ENCODE assay signal across 13 cellular contexts in the genomic region with DNA sequence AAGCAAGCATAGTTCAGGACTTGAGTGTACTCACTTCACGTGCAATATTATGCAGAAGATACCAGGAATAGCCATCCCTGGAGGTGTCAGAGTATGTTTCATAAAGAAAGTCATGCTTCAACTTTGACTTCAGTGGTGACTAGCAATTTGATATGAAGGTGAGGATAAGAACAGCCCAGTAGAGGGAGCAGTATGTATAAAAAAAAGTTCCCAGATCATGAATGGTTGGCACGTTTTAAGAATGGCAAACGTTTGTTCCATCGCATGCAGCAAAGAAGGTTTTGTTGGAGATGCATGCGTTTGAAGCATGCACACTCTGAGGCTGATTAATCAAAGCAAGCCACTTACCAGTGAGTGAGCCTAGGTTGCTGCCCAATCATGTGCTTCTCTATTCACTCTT. TPM values are rescaled to one million over a fixed set of nuclear protein-coding genes. Genes with fewer than 3 reads are reported as not detected.
DNase-seq lines count a peak whose midpoint lies in the region; ATAC-seq, FAIRE-seq and TF ChIP-seq lines count a peak whose summit lies in the region.
"Had no signal": no experiment of that assay in that cellular context is flagged by ENCODE, and none has a peak within 500 bp of the region (broad histone marks: within the 10 kb centered on the region; RNA-seq: fewer than 3 reads in every experiment).

No MANE protein-coding gene starts in this region.

- no peaks in the 10 kb centered on the region for H3K4me1 ChIP-seq in Panc1 (ENCODE audit: control insufficient read depth, insufficient read depth, low read length)

- no TSS peak for BruUV-seq in Panc1 (replicated peaks; lab: Mats Ljungman, UMichigan)

- ATAC-seq in Panc1 (peak; percentile 34; the same call in 1 of the 2 replicates), omental fat pad (ENCODE audit: low FRiP score) (no peak), GM21528 (IDR thresholded peaks at IDR 0.05; ENCODE audit: low FRiP score, unreplicated experiment) (no peak)
- ATAC-seq: stimulated activated effector memory CD8-positive, alpha-beta T cell treated with anti-CD3 and anti-CD28 coated beads, Interleukin-12 subunit alpha, Interleukin-12 subunit beta, amount 100 ng/mL, for 72 hours had no signal

- H3K27ac ChIP-seq in Panc1 (ENCODE audit: low read length), result no peak overlapping the region

- in situ Hi-C loops in Panc1 (cut with HindIII; ENCODE audit: low pct_unique_long_range_greater_than_20kb, low sequenced_read_pairs), result no loop called here

- peak; percentile 11 for FAIRE-seq in H54 (lab: Jason Lieb, UNC)

- intact Hi-C loops in Panc1 (cut with micrococcal nuclease; ENCODE audit: unreplicated experiment), result loop anchor here (5.0 kb wide), 1 partner anchor 1523 kb away; no protein-coding TSS in a partner anchor

- DNase-seq in AG09309 (ENCODE audit: low read depth) (no peak), H54 (ENCODE audit: insufficient read length, low spot score) (no peak), Panc1 (ENCODE audit: low read depth, low spot score) (no peak), iris pigment epithelial cell (ENCODE audit: low read depth) (peak; percentile 1), HuH-7 (ENCODE audit: low spot score) (no peak), omental fat pad (ENCODE audit: low spot score) (no peak), epidermal melanocyte (ENCODE audit: insufficient read length, low spot score) (no peak)
- DNase-seq: Calu3; central memory CD4-positive, alpha-beta T cell had no signal

- TF ChIP-seq CTCF in AG09309 (IDR thresholded peaks at IDR 0.05; ENCODE audit: control insufficient read depth, insufficient read depth, low read depth, low read length, missing control alignments), result peak; percentile 9
- peak; percentile 48 for TF ChIP-seq CTCF in Panc1 (IDR thresholded peaks at IDR 0.05)
- no peak for TF ChIP-seq CTCF in omental fat pad (IDR thresholded peaks at IDR 0.05)

- H3K4me3 ChIP-seq in AG09309 (ENCODE audit: control insufficient read depth, low read depth, low read length), result no peak overlapping the region
- no peak overlapping the region for H3K4me3 ChIP-seq in Panc1 (ENCODE audit: low read depth in 2 of 2, low read length in 2 of 2)

- no peak for TF ChIP-seq POLR2A in H54 (IDR thresholded peaks at IDR 0.05; ENCODE audit: low read depth, low read length)

- no peaks in the 10 kb centered on the region for H3K27me3 ChIP-seq in Panc1 (ENCODE audit: control insufficient read depth, insufficient read depth, low read length)

- CTCF ChIA-PET in Panc1 (lab: Charles Lee), result interaction anchor here (0.6 kb wide), 1 partner anchor 138 kb away, joined by 5 read pairs; no protein-coding TSS in a partner anchor

- H3K9me3 ChIP-seq in Panc1 (ENCODE audit: control insufficient read depth, insufficient read depth, low read depth, low read length), result no peaks in the 10 kb centered on the region

- POLR2A ChIA-PET in Panc1 (lab: Charles Lee), result no interaction called here

- no peaks in the 10 kb centered on the region for H3K36me3 ChIP-seq in Panc1 (ENCODE audit: control insufficient read depth, insufficient read depth, low read length)

RNA-seq across cellular contexts. Expression of gene SLITRK4, which starts 33.5 kb away (rescaled TPM):
- total RNA-seq in Panc1 (2021; ENCODE audit: unreplicated experiment), result not detected
- not detected for polyA plus RNA-seq in Panc1 (2012; ENCODE audit: insufficient read length)
- 1 to 10 TPM; 2.8 to 6.0 (median 4.3) TPM for total RNA-seq in omental fat pad
- total RNA-seq: Calu3; T-helper 1 cell treated with Interleukin-12 subunit alpha and Interleukin-12 subunit beta and Interleukin-4 antibody, amounts not matched to agents 30 ng/mL and 1 ng/mL, for 36 hours had no signal

RNA-seq across cellular contexts. Expression of gene SPANXN2, which starts 51.2 kb away (rescaled TPM):
- not detected for total RNA-seq in Panc1 (2021; ENCODE audit: unreplicated experiment)
- not detected for polyA plus RNA-seq in Panc1 (2012; ENCODE audit: insufficient read length)
- total RNA-seq in omental fat pad, result not detected
- total RNA-seq: Calu3; mononuclear cell; T-helper 1 cell treated with Interleukin-12 subunit alpha and Interleukin-12 subunit beta and Interleukin-4 antibody, amounts not matched to agents 30 ng/mL and 1 ng/mL, for 36 hours had no signal

Comparison
In these comparisons a context has a peak if more than half of its experiments do, and no peak if none do; other contexts are left out.
1. CTCF ChIP-seq: peak in AG09309 (single experiment) and Panc1 (single experiment); none in omental fat pad (0 of 3).